In genomic region chr19:1507763-1508506, GRCh38 we compare ENCODE assay signal across 1 cellular context.
TF ChIP-seq lines count a peak whose summit lies in the region.

No MANE protein-coding gene starts in this region.

TF ChIP-seq in K562, 482 proteins besides CTCF, POLR2A, EP300 and RAD21 (continued from another document and continues in another):
- TF ChIP-seq CTCFL (IDR thresholded peaks at IDR 0.05; ENCODE audit: borderline replicate concordance, insufficient read depth, low read depth, low read length, poor library complexity, severe bottlenecking) (no peak), HDAC2 (IDR thresholded peaks at IDR 0.05) (peak; percentile 80), RHOXF2B (CRISPR knock-in tag; conservative IDR thresholded peaks at IDR 0.05) (peak; percentile 77; the same call in 1 of the 2 replicates), ZNF24 (IDR thresholded peaks at IDR 0.05) (no peak), SRSF9 (IDR thresholded peaks at IDR 0.05; ENCODE audit: borderline replicate concordance, low read depth, low read length) (no peak), SMAD2 (IDR thresholded peaks at IDR 0.05; ENCODE audit: low read depth, low read length) (no peak), SMARCB1 (IDR thresholded peaks at IDR 0.05; ENCODE audit: insufficient read length, low read depth) (no peak), RBM17 (IDR thresholded peaks at IDR 0.05; ENCODE audit: borderline replicate concordance, low read depth, low read length) (no peak), HOXB6 (CRISPR knock-in tag; IDR thresholded peaks at IDR 0.05; ENCODE audit: borderline replicate concordance) (no peak), RBBP5 (IDR thresholded peaks at IDR 0.05; ENCODE audit: borderline replicate concordance, insufficient read depth, low read length, poor library complexity, severe bottlenecking) (peak; percentile 64), ZNF395 (CRISPR knock-in tag; IDR thresholded peaks at IDR 0.05) (peak; percentile 69; the same call in 1 of the 2 replicates), PPARD (CRISPR knock-in tag; IDR thresholded peaks at IDR 0.05) (no peak), IRF1 (CRISPR knock-in tag; IDR thresholded peaks at IDR 0.05; ENCODE audit: borderline replicate concordance) (no peak), KAT7 (CRISPR knock-in tag; IDR thresholded peaks at IDR 0.05; ENCODE audit: borderline replicate concordance) (no peak), HIVEP1 (CRISPR knock-in tag; IDR thresholded peaks at IDR 0.05) (no peak), ZBTB33 (CRISPR knock-in tag; IDR thresholded peaks at IDR 0.05) (no peak), KAT2B (IDR thresholded peaks at IDR 0.05; ENCODE audit: low read depth, low read length) (no peak), KLF16 (IDR thresholded peaks at IDR 0.05) (no peak), TOE1 (IDR thresholded peaks at IDR 0.05; ENCODE audit: borderline replicate concordance) (peak; percentile 98), TOE1 (CRISPR knock-in tag; IDR thresholded peaks at IDR 0.05; ENCODE audit: borderline replicate concordance, low read depth) (no peak), ZBED1 (IDR thresholded peaks at IDR 0.05) (peak; percentile 38; the same call in 1 of the 2 replicates), ZNF146 (CRISPR knock-in tag; IDR thresholded peaks at IDR 0.05; ENCODE audit: unreplicated experiment) (no peak), TAL1 (IDR thresholded peaks at IDR 0.05) (no peak), HMG20A (CRISPR knock-in tag; conservative IDR thresholded peaks at IDR 0.05) (no peak), CBX3 (IDR thresholded peaks at IDR 0.05; ENCODE audit: borderline replicate concordance in 1 of 2, low read length in 2 of 2) (peak in 1 of 2 experiments; percentile 72; a peak in 1 of 3 replicates), HMG20B (CRISPR knock-in tag; IDR thresholded peaks at IDR 0.05) (no peak), PCBP2 (IDR thresholded peaks at IDR 0.05; ENCODE audit: low read depth, low read length, poor library complexity, severe bottlenecking) (no peak), NBN (IDR thresholded peaks at IDR 0.05; ENCODE audit: low read depth) (peak; percentile 56; the same call in 1 of the 2 replicates), ASH1L (IDR thresholded peaks at IDR 0.05; ENCODE audit: borderline replicate concordance, low read depth, partially characterized antibody) (peak; percentile 96), TAF15 (IDR thresholded peaks at IDR 0.05; ENCODE audit: low read depth, low read length) (no peak), VEZF1 (CRISPR knock-in tag; IDR thresholded peaks at IDR 0.05) (peak; percentile 94), RBM39 (optimal IDR thresholded peaks at IDR 0.05; ENCODE audit: low read depth, low read length) (no peak), PKNOX1 (IDR thresholded peaks at IDR 0.05) (peak; percentile 89), CREB5 (CRISPR knock-in tag; IDR thresholded peaks at IDR 0.05) (no peak), ZNF785 (CRISPR knock-in tag; IDR thresholded peaks at IDR 0.05) (no peak), HDAC8 (tag; IDR thresholded peaks at IDR 0.05) (no peak), CHD7 (IDR thresholded peaks at IDR 0.05; ENCODE audit: low read depth, low read length) (no peak)
